Comparison of ENCODE assay signal across 8 cellular contexts in the genomic region with DNA sequence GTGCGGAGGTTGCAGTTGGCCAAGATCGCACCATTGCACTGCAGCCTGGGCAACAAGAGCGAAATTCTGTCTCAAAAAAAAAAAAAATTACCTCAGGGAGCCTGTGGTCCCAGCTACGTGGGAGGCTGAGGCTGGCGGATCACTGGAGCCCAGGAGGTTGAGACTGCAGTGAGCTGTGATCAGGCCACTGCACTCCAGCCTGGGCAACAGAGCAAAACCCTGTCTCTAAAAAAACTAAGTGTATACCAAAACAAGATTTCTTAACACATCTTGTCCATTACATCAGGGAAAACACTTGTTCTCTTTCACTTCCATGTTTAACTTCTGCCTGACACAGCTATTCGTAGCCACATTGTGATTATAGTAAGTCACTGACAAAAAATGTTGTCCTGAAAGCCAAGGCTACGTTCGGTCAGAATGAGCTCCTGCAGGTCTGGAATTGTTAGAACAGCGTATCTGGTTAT. TPM values are rescaled to one million over a fixed set of nuclear protein-coding genes. Genes with fewer than 3 reads are reported as not detected.
DNase-seq lines count a peak whose midpoint lies in the region; ATAC-seq and TF ChIP-seq lines count a peak whose summit lies in the region.

No MANE protein-coding gene starts in this region.

- CTCF ChIA-PET in WTC11 (lab: Charles Lee): interaction anchor here (0.8 to 4.0 kb wide), 7 partner anchors 9 to 141 kb away, joined by 3 to 38 read pairs (median 8); partner anchors contain the start of gene EPS8L2

- no peak for DNase-seq in activated T-cell treated with anti-CD3 and anti-CD28 coated beads, Interleukin-2, amount 50 U/mL, for 72 hours
- no peak for DNase-seq in activated T-cell treated with anti-CD3 and anti-CD28 coated beads for 4 hours
- no peak for DNase-seq in WTC11 (ENCODE audit: low spot score)
- DNase-seq in immature natural killer cell: no peak
- no peak for DNase-seq in testis
- DNase-seq in COLO668 (lab: John Stamatoyannopoulos, UW; ENCODE audit: unreplicated experiment): no peak
- no peak for DNase-seq in DMS 273 treated with DMSO at 0.1 percent for 48 hours (lab: John Stamatoyannopoulos, UW)
- DNase-seq in DMS79 treated with DMSO at 0.1 percent for 48 hours (lab: John Stamatoyannopoulos, UW): no peak

- no peak for ATAC-seq in activated T-cell treated with anti-CD3 and anti-CD28 coated beads, Interleukin-2, amount 50 U/mL, for 72 hours (replicated peaks in 1 of 2)
- ATAC-seq in WTC11: no peak

- H3K27me3 ChIP-seq in testis: no peaks in the 10 kb centered on the region

- H3K36me3 ChIP-seq in testis (ENCODE audit: low read depth, missing control alignments): no peaks in the 10 kb centered on the region

- peak overlapping the region; percentile 99 to 100 for H3K27ac ChIP-seq in testis

- intact Hi-C loops in testis (cut with DNase I; ENCODE audit: low total_unique reads): no loop called here

- peaks cover 26% of the 10 kb centered on the region for H3K4me1 ChIP-seq in testis

- H3K4me3 ChIP-seq in testis: no peak overlapping the region

- H3K27ac Mint-ChIP-seq in activated T-cell treated with anti-CD3 and anti-CD28 coated beads, Interleukin-2, amount 50 U/mL, for 72 hours: no peak overlapping the region
- H3K27ac Mint-ChIP-seq in WTC11 (peak overlapping the region; percentile 40), immature natural killer cell (peak overlapping the region in 5 of 6 donors; percentile 52 to 85 (median 72))

- TF ChIP-seq CTCF in WTC11 (IDR thresholded peaks at IDR 0.05): no peak
- no peak for TF ChIP-seq CTCF in testis (IDR thresholded peaks at IDR 0.05)

- H3K4me1 Mint-ChIP-seq in activated T-cell treated with anti-CD3 and anti-CD28 coated beads, Interleukin-2, amount 50 U/mL, for 72 hours (ENCODE audit: low read depth): peaks cover 42% of the 10 kb centered on the region
- peaks cover 28% of the 10 kb centered on the region for H3K4me1 Mint-ChIP-seq in WTC11
- peaks cover 35 to 38% of the 10 kb centered on the region in 2 donors for H3K4me1 Mint-ChIP-seq in immature natural killer cell

- 55 to 57% methylated on average over 9 of the region's 9 CpGs for WGBS in testis, 2 donors

- peak overlapping the region; percentile 82 to 84 for H3K4me3 Mint-ChIP-seq in activated T-cell treated with anti-CD3 and anti-CD28 coated beads, Interleukin-2, amount 50 U/mL, for 72 hours
- H3K4me3 Mint-ChIP-seq in WTC11 (peak overlapping the region; percentile 78), immature natural killer cell (peak overlapping the region in 4 of 5 donors; percentile 33 to 92 (median 78))

- no peaks in the 10 kb centered on the region for H3K9me3 ChIP-seq in testis

- H3K36me3 Mint-ChIP-seq in activated T-cell treated with anti-CD3 and anti-CD28 coated beads, Interleukin-2, amount 50 U/mL, for 72 hours (ENCODE audit: insufficient read depth in 2 of 2): peaks cover 0 to 7% of the 10 kb centered on the region in 2 donors
- H3K36me3 Mint-ChIP-seq in WTC11 (0 out of 2 replicates have a peak, but pooled peaks cover 3% of the 10 kb centered on the region), immature natural killer cell (no peaks in the 10 kb centered on the region)

- no peaks in the 10 kb centered on the region for H3K27me3 Mint-ChIP-seq in activated T-cell treated with anti-CD3 and anti-CD28 coated beads, Interleukin-2, amount 50 U/mL, for 72 hours (ENCODE audit: low read depth)
- H3K27me3 Mint-ChIP-seq in WTC11 (ENCODE audit: low read depth) (no peaks in the 10 kb centered on the region), immature natural killer cell (ENCODE audit: low read depth in 3 of 3) (peaks cover 0 to 22% (median 2%) of the 10 kb centered on the region in 3 donors)

- POLR2A ChIA-PET in WTC11 (lab: Charles Lee): interaction anchor here (0.6 kb wide), 1 partner anchor 197 kb away, joined by 5 read pairs; no protein-coding TSS in a partner anchor

- H3K9me3 Mint-ChIP-seq in activated T-cell treated with anti-CD3 and anti-CD28 coated beads, Interleukin-2, amount 50 U/mL, for 72 hours: no peaks in the 10 kb centered on the region
- no peaks in the 10 kb centered on the region for H3K9me3 Mint-ChIP-seq in WTC11
- no peaks in the 10 kb centered on the region for H3K9me3 Mint-ChIP-seq in immature natural killer cell

- TF ChIP-seq POLR2A in testis (IDR thresholded peaks at IDR 0.05): no peak

TF ChIP-seq in WTC11, 78 proteins besides CTCF, POLR2A, EP300 and RAD21:
- TF ChIP-seq ZNF423 (CRISPR knock-in tag; IDR thresholded peaks at IDR 0.05) (no peak), ZNF263 (CRISPR knock-in tag; IDR thresholded peaks at IDR 0.05; ENCODE audit: low read depth) (no peak), NR3C1 (CRISPR knock-in tag; conservative IDR thresholded peaks at IDR 0.05; ENCODE audit: low read depth) (no peak), GABPB1 (CRISPR knock-in tag; IDR thresholded peaks at IDR 0.05) (peak; percentile 64; the same call in 1 of the 2 replicates)

RNA-seq across cellular contexts. Expression of gene TMEM80, which starts 1.4 kb away (rescaled TPM):
- 10 to 100 TPM; 17.0 to 17.8 TPM for total RNA-seq in activated T-cell treated with anti-CD3 and anti-CD28 coated beads, Interleukin-2, amount 50 U/mL, for 72 hours
- total RNA-seq in WTC11 (2021): 23.4 to 28.4 TPM (median 24.5 TPM) in 3 replicates
- 10 to 100 TPM; 21.3 to 32.4 (median 30.4) TPM for polyA plus RNA-seq in immature natural killer cell
- 10 to 100 TPM; 72.8 to 74.5 TPM for total RNA-seq in testis
- polyA plus RNA-seq in testis (ENCODE audit: insufficient read depth, low read depth, low replicate concordance): 38.9 TPM

RNA-seq across cellular contexts. Expression of gene DEAF1, which starts 2.0 kb away (rescaled TPM):
- total RNA-seq in activated T-cell treated with anti-CD3 and anti-CD28 coated beads, Interleukin-2, amount 50 U/mL, for 72 hours: 10 to 100 TPM; 40.5 to 66.1 TPM
- total RNA-seq in WTC11 (2021) (62.2 to 85.3 TPM (median 81.1 TPM) in 3 replicates), testis (100 to 1,000 TPM in 1 of 2 donors, 10 to 100 TPM in 1; 82.5 to 116 TPM)
- polyA plus RNA-seq in immature natural killer cell (10 to 100 TPM; 17.8 to 31.6 (median 18.6) TPM), testis (ENCODE audit: insufficient read depth, low read depth, low replicate concordance) (47.9 TPM)

RNA-seq across cellular contexts. Expression of gene EPS8L2, which starts 9.0 kb away (rescaled TPM):
- total RNA-seq in activated T-cell treated with anti-CD3 and anti-CD28 coated beads, Interleukin-2, amount 50 U/mL, for 72 hours: 10 to 100 TPM; 11.4 to 15.7 TPM
- total RNA-seq in WTC11 (2021): 49.9 to 56.3 TPM (median 51.6 TPM) in 3 replicates
- 10 to 100 TPM; 12.9 to 15.1 (median 15.0) TPM for polyA plus RNA-seq in immature natural killer cell
- total RNA-seq in testis: 10 to 100 TPM; 27.3 to 29.1 TPM
- polyA plus RNA-seq in testis (ENCODE audit: insufficient read depth, low read depth, low replicate concordance): 14.3 TPM

RNA-seq across cellular contexts. Expression of gene TALDO1, which starts 50.2 kb away (rescaled TPM):
- total RNA-seq in activated T-cell treated with anti-CD3 and anti-CD28 coated beads, Interleukin-2, amount 50 U/mL, for 72 hours: 100 to 1,000 TPM; 152 to 155 TPM
- 314 to 352 TPM (median 343 TPM) in 3 replicates for total RNA-seq in WTC11 (2021)
- 100 to 1,000 TPM; 163 to 189 (median 180) TPM for polyA plus RNA-seq in immature natural killer cell
- 10 to 100 TPM; 84.8 to 88.1 TPM for total RNA-seq in testis
- 86.6 TPM for polyA plus RNA-seq in testis (ENCODE audit: insufficient read depth, low read depth, low replicate concordance)

RNA-seq across cellular contexts. Expression of gene DRD4, which starts 60.0 kb away (rescaled TPM):
- 1 to 10 TPM; 1.7 to 2.0 TPM for total RNA-seq in activated T-cell treated with anti-CD3 and anti-CD28 coated beads, Interleukin-2, amount 50 U/mL, for 72 hours
- 3.7 to 5.8 TPM (median 5.5 TPM) in 3 replicates for total RNA-seq in WTC11 (2021)
- not detected for polyA plus RNA-seq in immature natural killer cell
- 1 to 10 TPM; 2.0 to 3.3 TPM for total RNA-seq in testis
- 1.5 TPM for polyA plus RNA-seq in testis (ENCODE audit: insufficient read depth, low read depth, low replicate concordance)
